28 cellular contexts compared by ENCODE assay signal in the genomic region with DNA sequence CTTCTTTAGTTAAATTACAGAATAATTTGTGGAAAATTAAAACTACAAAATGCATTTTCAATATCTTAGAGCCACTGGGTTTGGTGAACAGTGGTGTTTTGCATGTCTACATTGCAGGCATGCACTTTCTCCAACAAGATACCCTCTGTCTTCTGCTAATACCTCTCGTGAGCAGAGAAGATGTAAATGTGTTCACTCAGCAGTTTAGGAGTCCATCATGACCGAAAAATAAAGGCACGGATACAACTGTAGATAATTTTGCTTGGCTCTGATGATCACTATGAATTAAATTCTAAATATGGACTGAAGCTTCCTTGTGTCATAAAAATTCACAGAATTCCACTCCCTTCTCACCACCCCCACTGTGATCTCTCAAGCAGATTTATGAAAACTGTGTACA.
"Had no signal": no experiment of that assay in that cellular context is flagged by ENCODE, and none has a peak within 500 bp of the region (broad histone marks: within the 10 kb centered on the region; RNA-seq: fewer than 3 reads in every experiment).

No MANE protein-coding gene starts in this region.

- ATAC-seq: natural killer cell; psoas muscle; right cardiac atrium; sciatic nerve; stimulated activated memory B cell treated with anti-CD40 and anti-IgM and Interleukin-4, amounts not matched to agents 10 μg/mL and 1 μg/mL and 100 μg/mL, for 72 hours; stimulated activated naive CD8-positive, alpha-beta T cell treated with anti-CD3 and anti-CD28 coated beads, Interleukin-15, amount 100 ng/mL, for 72 hours; stimulated activated naive CD8-positive, alpha-beta T cell treated with anti-CD3 and anti-CD28 coated beads, Interleukin-15, Interleukin-2, amounts not matched to agents 100 U/mL and 50 U/mL, for 24 hours; upper lobe of right lung had no signal

- H3K4me3 ChIP-seq: neural progenitor cell, ovary, psoas muscle, skin epidermis, smooth muscle cell, spleen, suprapubic skin, testis, tibial artery, transverse colon, upper lobe of right lung, uterus had no signal

- H3K9ac ChIP-seq: neural progenitor cell, parathyroid adenoma had no signal

- H3K36me3 ChIP-seq: neural progenitor cell, ovary, spleen, suprapubic skin, tibial artery, transverse colon, upper lobe of right lung, uterus had no signal

- H3K4me2 ChIP-seq: neural progenitor cell, smooth muscle cell had no signal

- H3K4me1 ChIP-seq: parathyroid adenoma, psoas muscle, spleen, suprapubic skin, testis, tibial artery, transverse colon, upper lobe of right lung, uterus had no signal

- DNase-seq: natural killer cell; occipital lobe; ovary; posterior cingulate gyrus; psoas muscle; right cardiac atrium; spleen; stimulated activated CD4-positive, alpha-beta T cell treated with anti-CD3 and anti-CD28 coated beads, Interleukin-12 subunit alpha, Interleukin-12 subunit beta, amount 100 ng/mL, for 4 hours; stimulated activated CD4-positive, alpha-beta T cell treated with anti-CD3 and anti-CD28 coated beads, Interleukin-1b, Interleukin-23, amount 100 ng/mL, for 48 hours; stimulated activated CD4-positive, alpha-beta T cell treated with anti-CD3 and anti-CD28 coated beads, Interleukin-4, amount 100 ng/mL, for 1 hour; stimulated activated CD4-positive, alpha-beta T cell treated with anti-CD3 and anti-CD28 coated beads, Interleukin-4, amount 100 ng/mL, for 4 hours; stimulated activated CD8-positive, alpha-beta memory T cell treated with anti-CD3 and anti-CD28 coated beads, Interleukin-4, amount 100 ng/mL, for 48 hours; stimulated activated naive CD4-positive, alpha-beta T cell; stimulated activated naive CD8-positive, alpha-beta T cell treated with anti-CD3 and anti-CD28 coated beads, Interleukin-15, amount 100 ng/mL, for 72 hours; stimulated activated naive CD8-positive, alpha-beta T cell treated with anti-CD3 and anti-CD28 coated beads, Interleukin-15, Interleukin-2, amounts not matched to agents 100 U/mL and 50 U/mL, for 24 hours; substantia nigra; testis; tibial artery; transverse colon; upper lobe of right lung; uterus had no signal

- H3K27me3 ChIP-seq: neural progenitor cell, ovary, spleen, suprapubic skin, testis, tibial artery, transverse colon, upper lobe of right lung, uterus had no signal

- H3K27ac ChIP-seq: ovary, parathyroid adenoma, psoas muscle, skin epidermis, spleen, suprapubic skin, testis, tibial artery, transverse colon, upper lobe of right lung, uterus had no signal

- H3K9me3 ChIP-seq: psoas muscle, suprapubic skin, testis, transverse colon, upper lobe of right lung, uterus had no signal
